ENCODE assay signal across 8 cellular contexts in the genomic region with DNA sequence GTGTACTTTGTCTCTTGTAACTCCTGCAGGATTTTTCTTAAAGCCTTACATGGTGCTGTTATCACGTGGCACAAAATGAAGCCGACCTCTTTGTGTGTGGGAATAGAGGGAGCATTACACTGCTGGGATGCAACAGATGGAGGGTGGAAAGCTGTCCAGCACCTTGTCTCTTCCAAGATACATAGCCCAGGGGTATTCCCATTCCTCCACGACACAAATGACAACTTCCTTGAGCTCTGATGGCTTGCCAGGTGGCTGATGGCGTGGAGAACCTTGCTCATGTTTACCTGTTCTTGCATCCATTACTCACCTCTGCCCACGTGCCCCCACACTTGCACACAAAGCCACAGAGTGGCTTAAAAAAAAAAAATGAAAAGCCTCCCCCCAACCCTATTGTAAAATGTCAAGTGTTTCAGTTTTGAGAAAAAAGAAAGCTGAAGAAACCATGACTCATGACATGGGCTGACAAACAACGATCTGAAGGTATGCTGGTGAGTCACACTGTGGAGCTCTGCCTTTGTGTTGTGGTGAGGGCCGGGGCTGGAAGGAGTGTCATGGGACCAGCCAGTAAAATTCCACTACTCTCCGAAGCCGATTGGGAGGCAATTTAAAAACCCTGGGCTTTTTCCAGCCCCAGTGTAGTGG.
DNase-seq lines count a peak whose midpoint lies in the region; ATAC-seq and TF ChIP-seq lines count a peak whose summit lies in the region.

No MANE protein-coding gene starts in this region.

- no peak for TF ChIP-seq CTCF in GM10248 (IDR thresholded peaks at IDR 0.05; ENCODE audit: control extremely low read depth, extremely low read depth, low read depth, missing control alignments)
- no peak for TF ChIP-seq CTCF in NB4 (IDR thresholded peaks at IDR 0.05; ENCODE audit: low read depth, low read length)

- no peak for TF ChIP-seq POLR2A in NB4 (IDR thresholded peaks at IDR 0.05; ENCODE audit: extremely low read depth, insufficient read length)

- peak overlapping the region; percentile 40 for H3K4me3 ChIP-seq in NB4 (ENCODE audit: low read depth, low read length)

- POLR2A ChIA-PET in GM10248 (lab: Yijun Ruan, JAX): interaction anchor here (0.8 to 1.5 kb wide), 5 partner anchors 23 to 400 kb away, joined by 3 to 8 read pairs (median 4); a partner anchor contains a TSS

- CTCF ChIA-PET in GM10248 (lab: Yijun Ruan, JAX): interaction anchor here (0.9 to 5.3 kb wide), 7 partner anchors 9 to 127 kb away, joined by 3 to 31 read pairs (median 4); no protein-coding TSS in a partner anchor

- peak; percentile 78 for DNase-seq in GM10248 (ENCODE audit: extremely low spot score)
- peak; percentile 93 for DNase-seq in NB4 (ENCODE audit: low read depth)
- peak; percentile 64 for DNase-seq in UCSD-AML1 (lab: John Stamatoyannopoulos, UW; ENCODE audit: unreplicated experiment)
- peak; percentile 63 for DNase-seq in brain pericyte (ENCODE audit: low read depth, low spot score)
- DNase-seq in iPS-NIHi7 (ENCODE audit: extremely low spot score): peak; percentile 92
- DNase-seq in stimulated activated CD4-positive, alpha-beta T cell treated with anti-CD3 and anti-CD28 coated beads, Interleukin-12 subunit alpha, Interleukin-12 subunit beta, amount 100 ng/mL, for 4 hours: peak; percentile 75

- ATAC-seq in HG02610 (IDR thresholded peaks at IDR 0.05; ENCODE audit: unreplicated experiment): peak; percentile 73
- ATAC-seq in HG02623 (IDR thresholded peaks at IDR 0.05; ENCODE audit: unreplicated experiment): no peak
